In the genomic region with DNA sequence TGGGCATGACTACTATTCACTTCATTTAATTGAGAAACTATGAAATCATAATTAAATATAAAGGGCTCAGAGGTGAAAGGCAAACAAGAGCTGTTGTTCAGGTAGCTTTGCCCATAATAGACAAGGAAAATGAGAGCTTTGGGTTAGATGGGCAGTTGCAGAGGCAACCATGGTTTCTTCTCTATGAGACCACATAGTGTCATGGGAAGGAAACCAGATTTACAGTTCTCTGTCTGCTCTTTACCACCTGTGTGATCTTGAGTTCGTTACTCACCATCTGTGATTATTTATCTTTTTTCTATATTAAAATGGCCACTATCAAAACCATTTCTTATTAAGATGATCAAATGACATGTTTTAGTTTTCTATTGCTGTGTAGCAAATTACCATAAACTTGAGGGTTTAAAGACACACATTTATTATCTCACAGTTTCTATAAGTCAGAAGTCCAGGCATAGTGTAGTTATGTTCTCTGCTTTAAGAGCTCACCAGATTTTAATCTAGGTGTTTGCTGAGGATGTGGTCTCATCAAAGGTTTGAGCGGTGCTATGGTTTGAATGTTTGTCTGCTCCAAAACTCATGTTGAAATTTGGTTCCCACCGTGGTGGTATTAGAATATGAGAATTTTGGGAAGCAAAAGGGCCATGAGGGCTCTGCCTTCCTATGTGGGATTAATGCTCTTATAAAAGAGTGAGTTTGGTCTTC, we compare ENCODE assay signal across 18 cellular contexts. TPM values are rescaled to one million over a fixed set of nuclear protein-coding genes. Genes with fewer than 3 reads are reported as not detected.
DNase-seq lines count a peak whose midpoint lies in the region; ATAC-seq lines count a peak whose summit lies in the region.
"Had no signal": no experiment of that assay in that cellular context is flagged by ENCODE, and none has a peak within 500 bp of the region (broad histone marks: within the 10 kb centered on the region; RNA-seq: fewer than 3 reads in every experiment).

No MANE protein-coding gene starts in this region.

- peak overlapping the region; percentile 70 for H3K27ac ChIP-seq in CD4-positive, CD25-positive, alpha-beta regulatory T cell (ENCODE audit: insufficient read depth, low read length, poor library complexity, severe bottlenecking)
- no peak overlapping the region for H3K27ac ChIP-seq in CD8-positive, alpha-beta memory T cell (ENCODE audit: low read depth, low read length)
- H3K27ac ChIP-seq: ovary, right lobe of liver had no signal

- peaks cover 0 to 2% (median 0%) of the 10 kb centered on the region in 7 donors for H3K9me3 Mint-ChIP-seq in CD4-positive, CD25-positive, alpha-beta regulatory T cell
- H3K9me3 Mint-ChIP-seq in CD8-positive, alpha-beta memory T cell = no peaks in the 10 kb centered on the region
- no peaks in the 10 kb centered on the region for H3K9me3 Mint-ChIP-seq in activated CD8-positive, alpha-beta T cell treated with anti-CD3 and anti-CD28 coated beads, Interleukin-2, amount 10 ng/mL, durations not matched to agents 7 days and 5 days (ENCODE audit: insufficient read depth)
- H3K9me3 Mint-ChIP-seq in memory B cell = no peaks in the 10 kb centered on the region
- H3K9me3 Mint-ChIP-seq: type B pancreatic cell had no signal

- H3K36me3 ChIP-seq in CD4-positive, CD25-positive, alpha-beta regulatory T cell (ENCODE audit: control insufficient read depth, insufficient read depth, low read length) = peaks cover 28% of the 10 kb centered on the region
- peaks cover 4% of the 10 kb centered on the region for H3K36me3 ChIP-seq in CD8-positive, alpha-beta memory T cell (ENCODE audit: insufficient read depth, low read length)
- H3K36me3 ChIP-seq: ovary, right lobe of liver had no signal

- DNase-seq in CD4-positive, CD25-positive, alpha-beta regulatory T cell = peak in 2 of 3 donors; percentile 65 to 70
- peak in 2 of 5 donors; percentile 50 to 63 for DNase-seq in CD8-positive, alpha-beta memory T cell
- peak; percentile 53 for DNase-seq in activated CD8-positive, alpha-beta T cell treated with anti-CD3 and anti-CD28 coated beads, Interleukin-2, amount 10 ng/mL, durations not matched to agents 7 days and 5 days
- DNase-seq in memory B cell (ENCODE audit: low spot score in 2 of 2) (no peak), NCI-H1417 treated with DMSO at 0.1 percent for 48 hours (lab: John Stamatoyannopoulos, UW) (no peak), nucleus accumbens (lab: John Stamatoyannopoulos, UW) (no peak)
- DNase-seq: activated CD4-positive, alpha-beta T cell treated with anti-CD3 and anti-CD28 coated beads, Interleukin-2, amount 50 U/mL, for 1 hour; COR-L47; NCI-H1930; NK-92 treated with Interleukin-12 subunit alpha and Interleukin-12 subunit beta, amount 100 ng/mL, for 24 hours; ovary; right lobe of liver; stimulated activated naive B cell treated with anti-CD40 and anti-IgM and Interleukin-4, amounts not matched to agents 10 μg/mL and 1 μg/mL and 100 μg/mL, for 72 hours had no signal

- CTCF ChIA-PET in CD8-positive, alpha-beta memory T cell (lab: Charles Lee) = interaction anchor here (1.3 to 16.3 kb wide), 5 partner anchors 12 to 355 kb away, joined by 3 to 317 read pairs (median 5); no protein-coding TSS in a partner anchor
- CTCF ChIA-PET in activated CD8-positive, alpha-beta T cell treated with anti-CD3 and anti-CD28 coated beads, Interleukin-2, amount 10 ng/mL, durations not matched to agents 7 days and 5 days (lab: Charles Lee) = interaction anchor here (0.9 to 17.1 kb wide), 6 partner anchors 9 to 354 kb away, joined by 3 to 563 read pairs (median 6); partner anchors contain the start of gene MRPL17

- H3K4me1 Mint-ChIP-seq in CD4-positive, CD25-positive, alpha-beta regulatory T cell = peaks cover 48 to 92% (median 66%) of the 10 kb centered on the region in 4 donors
- peaks cover 78 to 97% (median 95%) of the 10 kb centered on the region in 3 donors for H3K4me1 Mint-ChIP-seq in CD8-positive, alpha-beta memory T cell
- H3K4me1 Mint-ChIP-seq in activated CD8-positive, alpha-beta T cell treated with anti-CD3 and anti-CD28 coated beads, Interleukin-2, amount 10 ng/mL, durations not matched to agents 7 days and 5 days (ENCODE audit: low read depth) = peaks cover 74% of the 10 kb centered on the region
- H3K4me1 Mint-ChIP-seq in memory B cell = peaks cover 37% of the 10 kb centered on the region

- peak; percentile 81 to 86 for ATAC-seq in CD4-positive, CD25-positive, alpha-beta regulatory T cell (ENCODE audit: low read depth in 2 of 2)
- peak; percentile 81 for ATAC-seq in activated CD8-positive, alpha-beta T cell treated with anti-CD3 and anti-CD28 coated beads, Interleukin-2, amount 10 ng/mL, durations not matched to agents 7 days and 5 days
- ATAC-seq in memory B cell (ENCODE audit: low read depth) = no peak
- no peak for ATAC-seq in HG02798 (IDR thresholded peaks at IDR 0.05; ENCODE audit: poor library complexity, unreplicated experiment)
- ATAC-seq in HG02884 (IDR thresholded peaks at IDR 0.05; ENCODE audit: unreplicated experiment) = no peak
- ATAC-seq: right lobe of liver; stimulated activated naive B cell treated with anti-CD40 and anti-IgM and Interleukin-4, amounts not matched to agents 10 μg/mL and 1 μg/mL and 100 μg/mL, for 72 hours had no signal

- no peaks in the 10 kb centered on the region for H3K9me3 ChIP-seq in CD4-positive, CD25-positive, alpha-beta regulatory T cell (ENCODE audit: control insufficient read depth in 2 of 2, low read length in 2 of 2)
- no peaks in the 10 kb centered on the region for H3K9me3 ChIP-seq in CD8-positive, alpha-beta memory T cell (ENCODE audit: low read length)
- H3K9me3 ChIP-seq: ovary, right lobe of liver had no signal

- peaks cover 59% of the 10 kb centered on the region for H3K4me1 ChIP-seq in CD4-positive, CD25-positive, alpha-beta regulatory T cell (ENCODE audit: control insufficient read depth, insufficient read depth, low read length, poor library complexity, severe bottlenecking)
- peaks cover 69% of the 10 kb centered on the region for H3K4me1 ChIP-seq in CD8-positive, alpha-beta memory T cell (ENCODE audit: insufficient read depth, low read length)
- H3K4me1 ChIP-seq: right lobe of liver had no signal

- H3K4me3 Mint-ChIP-seq in CD4-positive, CD25-positive, alpha-beta regulatory T cell = peak overlapping the region; percentile 52 to 84 (median 79)
- peak overlapping the region; percentile 16 to 72 (median 60) for H3K4me3 Mint-ChIP-seq in CD8-positive, alpha-beta memory T cell
- H3K4me3 Mint-ChIP-seq in activated CD8-positive, alpha-beta T cell treated with anti-CD3 and anti-CD28 coated beads, Interleukin-2, amount 10 ng/mL, durations not matched to agents 7 days and 5 days = peak overlapping the region; percentile 48
- no peak overlapping the region for H3K4me3 Mint-ChIP-seq in memory B cell
- H3K4me3 Mint-ChIP-seq: stimulated activated naive B cell treated with anti-CD40 and anti-IgM and Interleukin-4, amounts not matched to agents 10 μg/mL and 1 μg/mL and 100 μg/mL, for 72 hours; type B pancreatic cell had no signal

- POLR2A ChIA-PET in CD8-positive, alpha-beta memory T cell (lab: Charles Lee) = interaction anchor here (0.6 to 1.6 kb wide), 4 partner anchors 9 to 238 kb away, joined by 3 to 6 read pairs (median 4); partner anchors contain the start of gene MRPL17
- POLR2A ChIA-PET in activated CD8-positive, alpha-beta T cell treated with anti-CD3 and anti-CD28 coated beads, Interleukin-2, amount 10 ng/mL, durations not matched to agents 7 days and 5 days (lab: Charles Lee) = interaction anchor here (0.9 to 1.0 kb wide), 2 partner anchors 12 to 13 kb away, joined by 3 read pairs; no protein-coding TSS in a partner anchor

- no peaks in the 10 kb centered on the region for H3K27me3 Mint-ChIP-seq in CD4-positive, CD25-positive, alpha-beta regulatory T cell
- H3K27me3 Mint-ChIP-seq in CD8-positive, alpha-beta memory T cell = no peaks in the 10 kb centered on the region
- no peaks in the 10 kb centered on the region for H3K27me3 Mint-ChIP-seq in activated CD8-positive, alpha-beta T cell treated with anti-CD3 and anti-CD28 coated beads, Interleukin-2, amount 10 ng/mL, durations not matched to agents 7 days and 5 days (ENCODE audit: low read depth)
- H3K27me3 Mint-ChIP-seq in memory B cell = no peaks in the 10 kb centered on the region
- H3K27me3 Mint-ChIP-seq: stimulated activated naive B cell treated with anti-CD40 and anti-IgM and Interleukin-4, amounts not matched to agents 10 μg/mL and 1 μg/mL and 100 μg/mL, for 72 hours had no signal

- H3K27me3 ChIP-seq in CD4-positive, CD25-positive, alpha-beta regulatory T cell (ENCODE audit: control insufficient read depth, insufficient read depth, low read length) = no peaks in the 10 kb centered on the region
- H3K27me3 ChIP-seq in CD8-positive, alpha-beta memory T cell (ENCODE audit: insufficient read depth, low read length, poor library complexity, severe bottlenecking) = no peaks in the 10 kb centered on the region
- H3K27me3 ChIP-seq: ovary, right lobe of liver had no signal

- H3K36me3 Mint-ChIP-seq in CD4-positive, CD25-positive, alpha-beta regulatory T cell = peaks cover 17% of the 10 kb centered on the region
- peaks cover 3 to 60% (median 13%) of the 10 kb centered on the region in 3 donors for H3K36me3 Mint-ChIP-seq in CD8-positive, alpha-beta memory T cell
- H3K36me3 Mint-ChIP-seq in activated CD8-positive, alpha-beta T cell treated with anti-CD3 and anti-CD28 coated beads, Interleukin-2, amount 10 ng/mL, durations not matched to agents 7 days and 5 days (ENCODE audit: low read depth) = peaks cover 69% of the 10 kb centered on the region
- H3K36me3 Mint-ChIP-seq in memory B cell = peaks cover 24% of the 10 kb centered on the region
- H3K36me3 Mint-ChIP-seq: type B pancreatic cell had no signal

- H3K27ac Mint-ChIP-seq in CD4-positive, CD25-positive, alpha-beta regulatory T cell = peak overlapping the region; percentile 85 to 99 (median 89)
- H3K27ac Mint-ChIP-seq in CD8-positive, alpha-beta memory T cell = peak overlapping the region; percentile 33 to 96 (median 77)
- H3K27ac Mint-ChIP-seq in activated CD8-positive, alpha-beta T cell treated with anti-CD3 and anti-CD28 coated beads, Interleukin-2, amount 10 ng/mL, durations not matched to agents 7 days and 5 days = peak overlapping the region; percentile 77
- H3K27ac Mint-ChIP-seq in memory B cell = peak overlapping the region; percentile 82
- H3K27ac Mint-ChIP-seq: stimulated activated naive B cell treated with anti-CD40 and anti-IgM and Interleukin-4, amounts not matched to agents 10 μg/mL and 1 μg/mL and 100 μg/mL, for 72 hours; type B pancreatic cell had no signal

- peak overlapping the region; percentile 70 for H3K4me3 ChIP-seq in CD4-positive, CD25-positive, alpha-beta regulatory T cell (ENCODE audit: low read depth, low read length)
- no peak overlapping the region for H3K4me3 ChIP-seq in CD8-positive, alpha-beta memory T cell (ENCODE audit: low read length)
- H3K4me3 ChIP-seq: ovary, right lobe of liver had no signal

RNA-seq across cellular contexts. Expression of gene OR2AG2, which starts 38.3 kb away (rescaled TPM):
- not detected for total RNA-seq in CD4-positive, CD25-positive, alpha-beta regulatory T cell
- polyA plus RNA-seq in CD4-positive, CD25-positive, alpha-beta regulatory T cell = not detected
- not detected for total RNA-seq in CD8-positive, alpha-beta memory T cell
- not detected for polyA plus RNA-seq in CD8-positive, alpha-beta memory T cell
- under 1 TPM; 0.08 to 0.23 TPM for total RNA-seq in activated CD8-positive, alpha-beta T cell treated with anti-CD3 and anti-CD28 coated beads, Interleukin-2, amount 10 ng/mL, durations not matched to agents 7 days and 5 days
- total RNA-seq: lower leg skin had no signal

RNA-seq across cellular contexts. Expression of gene OR2AG1, which starts 49.3 kb away (rescaled TPM):
- total RNA-seq in CD4-positive, CD25-positive, alpha-beta regulatory T cell = not detected
- polyA plus RNA-seq in CD4-positive, CD25-positive, alpha-beta regulatory T cell = not detected
- not detected for total RNA-seq in CD8-positive, alpha-beta memory T cell
- polyA plus RNA-seq in CD8-positive, alpha-beta memory T cell = not detected
- total RNA-seq in activated CD8-positive, alpha-beta T cell treated with anti-CD3 and anti-CD28 coated beads, Interleukin-2, amount 10 ng/mL, durations not matched to agents 7 days and 5 days = not detected
- total RNA-seq: lower leg skin, ovary, right lobe of liver, SK-MEL-5 had no signal
- polyA plus RNA-seq: ovary had no signal

RNA-seq across cellular contexts. Expression of gene MRPL17, which starts 50.3 kb away (rescaled TPM):
- total RNA-seq in CD4-positive, CD25-positive, alpha-beta regulatory T cell = 10.0 TPM
- 10 to 100 TPM; 18.5 to 35.5 (median 25.1) TPM for polyA plus RNA-seq in CD4-positive, CD25-positive, alpha-beta regulatory T cell
- 100 to 1,000 TPM; 124 to 129 TPM for total RNA-seq in CD8-positive, alpha-beta memory T cell
- 24.3 TPM for polyA plus RNA-seq in CD8-positive, alpha-beta memory T cell
- total RNA-seq in activated CD8-positive, alpha-beta T cell treated with anti-CD3 and anti-CD28 coated beads, Interleukin-2, amount 10 ng/mL, durations not matched to agents 7 days and 5 days = 10 to 100 TPM; 60.6 to 69.2 TPM

Comparison
In these comparisons a context has a peak if more than half of its experiments do, and no peak if none do; other contexts are left out.
1. ATAC-seq: peak in CD4-positive, CD25-positive, alpha-beta regulatory T cell (2 of 2) and activated CD8-positive, alpha-beta T cell treated with anti-CD3 and anti-CD28 coated beads, Interleukin-2, amount 10 ng/mL, durations not matched to agents 7 days and 5 days (single experiment); none in memory B cell (single experiment), HG02798 (single experiment) and HG02884 (single experiment).
2. DNase-seq: peak in CD4-positive, CD25-positive, alpha-beta regulatory T cell (2 of 3) and activated CD8-positive, alpha-beta T cell treated with anti-CD3 and anti-CD28 coated beads, Interleukin-2, amount 10 ng/mL, durations not matched to agents 7 days and 5 days (single experiment); none in memory B cell (0 of 2), NCI-H1417 treated with DMSO at 0.1 percent for 48 hours (single experiment) and nucleus accumbens (0 of 56).
3. Peak in every context shown above with its lines, with median percentiles within 50 percentile points of each other: H3K27ac Mint-ChIP-seq.